Comparison of ENCODE assay signal across 2 cellular contexts in the genomic region with DNA sequence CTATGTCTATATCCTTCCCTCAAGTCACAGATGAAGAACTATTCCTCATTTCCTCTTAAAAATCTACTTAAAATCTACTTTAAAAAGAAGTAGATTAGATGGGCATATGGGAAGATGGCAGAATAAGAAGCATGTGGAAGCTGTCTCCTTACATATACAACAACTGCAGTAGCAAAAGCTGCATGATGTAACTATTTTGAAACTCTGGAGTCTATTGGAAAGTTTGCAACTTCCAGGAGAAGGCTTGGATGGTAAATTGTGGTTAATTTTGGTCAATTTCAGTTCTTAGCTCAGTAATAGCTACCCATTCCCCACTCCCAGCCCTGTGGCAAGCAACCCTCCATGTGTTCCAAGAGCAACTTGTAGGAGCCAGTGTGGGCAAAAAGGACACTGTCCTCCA.
TF ChIP-seq lines count a peak whose summit lies in the region.

No MANE protein-coding gene starts in this region.

TF ChIP-seq in A549, 52 proteins besides CTCF, POLR2A, EP300 and RAD21:
- no peak for TF ChIP-seq CEBPB (IDR thresholded peaks at IDR 0.05)
- no peak for TF ChIP-seq EHMT2 (IDR thresholded peaks at IDR 0.05; ENCODE audit: low read depth)
- no peak for TF ChIP-seq ATOH8 (CRISPR knock-in tag; IDR thresholded peaks at IDR 0.05; ENCODE audit: low read depth)
- TF ChIP-seq HMGXB4 (CRISPR knock-in tag; IDR thresholded peaks at IDR 0.05; ENCODE audit: borderline replicate concordance): no peak
- no peak for TF ChIP-seq FOXS1 (CRISPR knock-in tag; IDR thresholded peaks at IDR 0.05)
- TF ChIP-seq ZC3H11A (IDR thresholded peaks at IDR 0.05): no peak
- no peak for TF ChIP-seq NR3C1 (IDR thresholded peaks at IDR 0.05)
- no peak for TF ChIP-seq NPAS2 (CRISPR knock-in tag; IDR thresholded peaks at IDR 0.05; ENCODE audit: borderline replicate concordance)
- no peak for TF ChIP-seq CHD2 (IDR thresholded peaks at IDR 0.05; ENCODE audit: low read length, partially characterized antibody)
- TF ChIP-seq JUNB (IDR thresholded peaks at IDR 0.05): no peak
- TF ChIP-seq TP53 (CRISPR knock-in tag; IDR thresholded peaks at IDR 0.05): no peak

TF ChIP-seq in IMR-90, 13 proteins besides CTCF, POLR2A, EP300 and RAD21:
- TF ChIP-seq MAZ (IDR thresholded peaks at IDR 0.05; ENCODE audit: borderline replicate concordance, low read depth, low read length) (no peak), RCOR1 (IDR thresholded peaks at IDR 0.05; ENCODE audit: insufficient replicate concordance, low read length) (no peak), CEBPB (IDR thresholded peaks at IDR 0.05; ENCODE audit: low read depth, low read length) (no peak), ELK1 (IDR thresholded peaks at IDR 0.05; ENCODE audit: borderline replicate concordance, low read depth, low read length) (no peak), MAFK (IDR thresholded peaks at IDR 0.05; ENCODE audit: low read depth, low read length) (no peak), SMC3 (IDR thresholded peaks at IDR 0.05; ENCODE audit: low read depth, low read length) (no peak), NFE2L2 (IDR thresholded peaks at IDR 0.05; ENCODE audit: low read depth, low read length) (no peak), RFX5 (IDR thresholded peaks at IDR 0.05; ENCODE audit: low read depth, low read length) (no peak), CHD1 (IDR thresholded peaks at IDR 0.05; ENCODE audit: low read depth, low read length) (no peak), BHLHE40 (IDR thresholded peaks at IDR 0.05; ENCODE audit: low read depth, low read length) (no peak), FOS (IDR thresholded peaks at IDR 0.05; ENCODE audit: low read depth, low read length) (no peak), MXI1 (IDR thresholded peaks at IDR 0.05; ENCODE audit: borderline replicate concordance, low read depth, low read length) (no peak)
TF ChIP-seq in IMR-90: peak in this region for 0.
